In genomic region chr3:40691598-40691905, GRCh38 we compare ENCODE assay signal across 14 cellular contexts.
DNase-seq lines count a peak whose midpoint lies in the region; ATAC-seq and FAIRE-seq lines count a peak whose summit lies in the region.
"Had no signal": no experiment of that assay in that cellular context is flagged by ENCODE, and none has a peak within 500 bp of the region (broad histone marks: within the 10 kb centered on the region; RNA-seq: fewer than 3 reads in every experiment).

No MANE protein-coding gene starts in this region.

- H3K27ac ChIP-seq in caudate nucleus (ENCODE audit: low read depth, low read length) = peak overlapping the region; percentile 56

- ATAC-seq in HG03439 (IDR thresholded peaks at IDR 0.05; ENCODE audit: unreplicated experiment) = no peak
- ATAC-seq: activated CD8-positive, alpha-beta T cell treated with anti-CD3 and anti-CD28 coated beads, Interleukin-2, amount 10 ng/mL, durations not matched to agents 7 days and 5 days; GM12878 had no signal

- DNase-seq in HT-29 (ENCODE audit: low spot score) (peak; percentile 8), caudate nucleus (lab: John Stamatoyannopoulos, UW) (peak in 10 of 61 donors; percentile 12 to 48 (median 19)), kidney tubule cell (ENCODE audit: low spot score) (peak; percentile 30), stromal cell of bone marrow (ENCODE audit: low read depth) (peak; percentile 31), NCI-H226 (no peak), NCI-H1105 (lab: John Stamatoyannopoulos, UW) (no peak), GM19239 (ENCODE audit: insufficient read length, low spot score) (no peak)
- DNase-seq: activated CD8-positive, alpha-beta T cell treated with anti-CD3 and anti-CD28 coated beads, Interleukin-2, amount 10 ng/mL, durations not matched to agents 7 days and 5 days; activated naive CD4-positive, alpha-beta T cell; SHP77 had no signal

- FAIRE-seq in GM19239 (lab: Jason Lieb, UNC) = no peak
- FAIRE-seq: bronchial epithelial cell, endometrium, GM12878 had no signal

Comparison
In these comparisons a context has a peak if more than half of its experiments do, and no peak if none do; other contexts are left out.
1. DNase-seq: peak in HT-29 (single experiment), kidney tubule cell (single experiment) and stromal cell of bone marrow (single experiment); none in NCI-H226 (single experiment), NCI-H1105 (single experiment) and GM19239 (single experiment).